12 cellular contexts compared by ENCODE assay signal in the genomic region with DNA sequence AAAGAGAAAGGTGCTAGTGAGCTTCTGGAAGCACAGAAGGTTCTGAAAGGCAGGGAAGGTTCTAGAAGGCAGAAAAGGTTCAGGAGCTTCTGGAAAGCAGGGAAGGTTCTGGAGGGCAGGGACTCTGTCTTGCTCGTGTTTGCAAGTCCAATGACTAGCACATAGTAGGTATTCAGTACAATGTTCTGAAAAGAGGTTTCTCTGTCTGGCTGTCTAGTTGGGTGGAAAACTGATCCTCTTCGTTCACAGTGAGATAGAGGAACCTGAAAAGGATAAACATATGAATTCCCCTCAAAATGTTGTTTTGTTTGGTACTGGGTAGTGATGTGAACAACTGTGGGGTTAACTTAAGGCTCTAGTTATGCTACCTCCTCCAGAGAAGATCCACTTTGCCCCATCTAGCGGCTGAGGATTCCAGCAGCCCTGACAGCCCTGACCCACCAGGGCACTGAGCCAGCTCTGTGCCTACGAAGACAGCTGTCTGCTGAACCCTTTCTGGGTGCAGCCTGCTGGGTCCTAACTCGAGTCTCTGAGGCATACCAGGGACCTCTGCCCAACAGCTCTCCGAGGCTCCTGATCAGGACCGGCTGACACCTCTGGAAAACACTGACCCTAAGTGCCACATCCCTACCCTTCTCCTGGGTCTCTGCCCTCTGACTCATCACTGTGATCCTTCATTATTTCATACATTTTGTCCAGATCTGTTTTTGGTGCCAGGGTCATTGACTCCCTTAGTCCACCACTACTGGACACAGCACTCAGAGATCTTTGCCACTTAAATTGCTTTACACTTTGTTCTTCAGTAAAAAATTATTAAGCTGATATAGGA. TPM values are rescaled to one million over a fixed set of nuclear protein-coding genes. Genes with fewer than 3 reads are reported as not detected.
A peak's percentile ranks its signal among the peaks of the same experiment; 100 is the strongest.
DNase-seq lines count a peak whose midpoint lies in the region; ATAC-seq lines count a peak whose summit lies in the region.
"Had no signal": no experiment of that assay in that cellular context is flagged by ENCODE, and none has a peak within 500 bp of the region (broad histone marks: within the 10 kb centered on the region; RNA-seq: fewer than 3 reads in every experiment).

No MANE protein-coding gene starts in this region.

- peak; percentile 5 for DNase-seq in EH (ENCODE audit: low read depth)
- peak; percentile 32 for DNase-seq in KBM-7
- DNase-seq in OCI-M1 (lab: John Stamatoyannopoulos, UW): peak; percentile 46
- DNase-seq in left colon: peak in 1 of 2 donors; percentile 46
- DNase-seq: activated CD4-positive, alpha-beta T cell treated with anti-CD3 and anti-CD28 coated beads, Interleukin-2, amount 10 ng/mL, durations not matched to agents 7 days and 5 days; kidney glomerular epithelial cell; NCI-H748 treated with DMSO at 0.1 percent for 48 hours had no signal

- ATAC-seq in left colon (peak; percentile 74), HG02852 (IDR thresholded peaks at IDR 0.05; ENCODE audit: unreplicated experiment) (no peak), GM21529 (IDR thresholded peaks at IDR 0.05; ENCODE audit: unreplicated experiment) (no peak), HG02588 (IDR thresholded peaks at IDR 0.05; ENCODE audit: unreplicated experiment) (no peak), GM19035 (IDR thresholded peaks at IDR 0.05; ENCODE audit: unreplicated experiment) (no peak)
- ATAC-seq: esophagus mucosa had no signal

- intact Hi-C loops in left colon (cut with DNase I, micrococcal nuclease): no loop called here

- in situ Hi-C loops in KBM-7 (cut with MboI; ENCODE audit: low pct_unique_long_range_greater_than_20kb, low sequenced_read_pairs): no loop called here

RNA-seq across cellular contexts. Expression of gene PTPRN2, which starts 15.4 kb away (rescaled TPM):
- total RNA-seq in left colon: 10 to 100 TPM; 30.3 to 40.7 TPM
